ENCODE assay signal across 15 cellular contexts in the genomic region with DNA sequence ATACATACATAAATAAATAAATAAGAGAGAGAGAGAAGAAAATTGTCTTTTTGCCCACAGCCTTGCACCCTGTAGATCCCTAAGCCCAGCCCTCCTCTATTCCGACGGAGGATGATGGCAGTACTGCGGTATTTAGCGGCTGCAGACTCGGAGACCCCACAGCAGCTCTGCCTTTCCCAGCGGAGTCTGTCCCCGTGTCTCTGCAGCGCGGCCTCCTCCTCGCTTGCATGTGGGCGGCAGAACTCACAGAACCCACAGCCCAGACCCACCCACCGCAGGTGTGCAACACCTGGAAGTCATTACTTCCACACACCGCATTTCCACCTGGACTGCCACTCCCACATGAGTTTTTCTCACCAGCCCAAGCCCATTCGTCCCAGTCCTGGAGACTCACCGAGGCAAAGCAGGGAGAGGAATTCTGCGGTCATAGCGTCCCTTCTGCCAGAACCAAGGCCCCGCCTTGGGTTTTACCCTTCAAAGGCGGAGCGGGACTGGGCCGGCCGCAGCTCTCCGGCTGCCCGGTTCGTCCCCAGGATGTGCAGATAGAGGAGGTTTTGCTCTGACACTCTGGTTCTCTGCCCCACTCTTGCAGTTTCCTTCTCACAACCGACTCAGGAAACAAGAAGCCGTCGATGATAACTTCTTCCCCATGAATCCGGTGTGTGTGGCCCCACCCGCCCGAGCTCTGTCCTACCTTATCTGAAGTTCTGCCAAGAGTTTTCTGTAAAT. TPM values are rescaled to one million over a fixed set of nuclear protein-coding genes. Genes with fewer than 3 reads are reported as not detected.
DNase-seq lines count a peak whose midpoint lies in the region; ATAC-seq and TF ChIP-seq lines count a peak whose summit lies in the region.
"Had no signal": no experiment of that assay in that cellular context is flagged by ENCODE, and none has a peak within 500 bp of the region (broad histone marks: within the 10 kb centered on the region; RNA-seq: fewer than 3 reads in every experiment).

A gene with protein sequence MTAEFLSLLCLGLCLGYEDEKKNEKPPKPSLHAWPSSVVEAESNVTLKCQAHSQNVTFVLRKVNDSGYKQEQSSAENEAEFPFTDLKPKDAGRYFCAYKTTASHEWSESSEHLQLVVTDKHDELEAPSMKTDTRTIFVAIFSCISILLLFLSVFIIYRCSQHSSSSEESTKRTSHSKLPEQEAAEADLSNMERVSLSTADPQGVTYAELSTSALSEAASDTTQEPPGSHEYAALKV (minus strand): TSS at position 548 of the 729 bp plus-strand sequence. CDS start 120 bp downstream, at position 428.

- no peak for TF ChIP-seq CTCF in CD14-positive monocyte (IDR thresholded peaks at IDR 0.05)
- TF ChIP-seq CTCF in WTC11 (IDR thresholded peaks at IDR 0.05), result no peak
- no peak for TF ChIP-seq CTCF in neutrophil (IDR thresholded peaks at IDR 0.05)
- TF ChIP-seq CTCF in chondrocyte (IDR thresholded peaks at IDR 0.05), result no peak

- intact Hi-C loops in CD14-positive monocyte (cut with micrococcal nuclease), result no loop called here

- POLR2A ChIA-PET in WTC11 (lab: Charles Lee), result no interaction called here

- H3K36me3 Mint-ChIP-seq in CD14-positive monocyte, result peaks cover 3 to 29% of the 10 kb centered on the region in 2 donors
- H3K36me3 Mint-ChIP-seq in WTC11, result no peaks in the 10 kb centered on the region
- H3K36me3 Mint-ChIP-seq in chondrocyte (ENCODE audit: low read depth), result no peaks in the 10 kb centered on the region

- H3K27ac ChIP-seq in neutrophil, result peak within 1 kb of the TSS; percentile 92
- H3K27ac ChIP-seq: BLaER1 had no signal

- peak within 1 kb of the TSS; percentile 68 to 93 (median 88) for H3K27ac Mint-ChIP-seq in CD14-positive monocyte
- H3K27ac Mint-ChIP-seq in WTC11, result no peak within 1 kb of the TSS
- no peak within 1 kb of the TSS for H3K27ac Mint-ChIP-seq in chondrocyte (ENCODE audit: unreplicated experiment)

- H3K4me1 Mint-ChIP-seq in CD14-positive monocyte (peaks cover 37% of the 10 kb centered on the region), WTC11 (peaks cover 3% of the 10 kb centered on the region; the same call in 1 of the 2 replicates), chondrocyte (ENCODE audit: low read depth) (no peaks in the 10 kb centered on the region)

- no peaks in the 10 kb centered on the region for H3K27me3 ChIP-seq in neutrophil
- H3K27me3 ChIP-seq: BLaER1 had no signal

- H3K9me3 Mint-ChIP-seq in CD14-positive monocyte (peaks cover 2 to 11% (median 6%) of the 10 kb centered on the region in 7 donors), WTC11 (no peaks in the 10 kb centered on the region; the same call in 1 of the 2 replicates), chondrocyte (ENCODE audit: low read depth) (peaks cover 3% of the 10 kb centered on the region)

- peaks cover under 1% of the 10 kb centered on the region for H3K36me3 ChIP-seq in neutrophil
- H3K36me3 ChIP-seq: BLaER1, HAP-1 had no signal

- peaks cover 44 to 47% of the 10 kb centered on the region in 2 experiments for H3K4me1 ChIP-seq in neutrophil (ENCODE audit: control insufficient read depth in 1 of 2, insufficient read depth in 1 of 2, low read depth in 1 of 2, low read length in 1 of 2)
- H3K4me1 ChIP-seq: BLaER1, HAP-1 had no signal

- no peaks in the 10 kb centered on the region for H3K9me3 ChIP-seq in neutrophil
- H3K9me3 ChIP-seq: BLaER1, HAP-1 had no signal

- H3K4me3 Mint-ChIP-seq in CD14-positive monocyte (peak within 1 kb of the TSS; percentile 75 to 92), WTC11 (no peak within 1 kb of the TSS), chondrocyte (ENCODE audit: unreplicated experiment) (no peak within 1 kb of the TSS)

- H3K4me3 ChIP-seq in neutrophil (ENCODE audit: low read depth in 1 of 2, low read length in 1 of 2), result peak within 1 kb of the TSS; percentile 56 to 69
- H3K4me3 ChIP-seq: BLaER1, HAP-1 had no signal

- CTCF ChIA-PET in WTC11 (lab: Charles Lee), result interaction anchor here (1.0 to 2.0 kb wide), 5 partner anchors 32 to 254 kb away, joined by 3 to 6 read pairs (median 5); no protein-coding TSS in a partner anchor

- ATAC-seq in WTC11 (peak; percentile 30; the same call in 1 of the 2 replicates), HG03342 (IDR thresholded peaks at IDR 0.05; ENCODE audit: unreplicated experiment) (no peak)
- ATAC-seq: PC-3 had no signal

- H3K27me3 Mint-ChIP-seq in CD14-positive monocyte (ENCODE audit: low read depth in 3 of 3), result peaks cover 0 to 3% (median 2%) of the 10 kb centered on the region in 3 donors
- H3K27me3 Mint-ChIP-seq in WTC11 (ENCODE audit: low read depth), result no peaks in the 10 kb centered on the region; the same call in 1 of the 2 replicates
- H3K27me3 Mint-ChIP-seq in chondrocyte (ENCODE audit: low read depth), result no peaks in the 10 kb centered on the region

- DNase-seq in CD14-positive monocyte (ENCODE audit: low spot score) (no peak), Kasumi-1 (lab: John Stamatoyannopoulos, UW) (peak; percentile 75 to 77), WTC11 (ENCODE audit: low spot score) (no peak), chondrocyte (ENCODE audit: low spot score) (no peak)
- DNase-seq in activated CD8-positive, alpha-beta memory T cell treated with anti-CD3 and anti-CD28 coated beads, Interleukin-2, amount 50 U/mL, for 4 hours, result no peak
- DNase-seq: DMS 273 treated with DMSO at 0.1 percent for 48 hours, NCI-H1436, NCI-H2029 treated with DMSO at 0.1 percent for 48 hours, NCI-H510A, NCI-H774, PC-3 had no signal

TF ChIP-seq in WTC11, 78 proteins besides CTCF, POLR2A, EP300 and RAD21:
- TF ChIP-seq, protein P1, sequence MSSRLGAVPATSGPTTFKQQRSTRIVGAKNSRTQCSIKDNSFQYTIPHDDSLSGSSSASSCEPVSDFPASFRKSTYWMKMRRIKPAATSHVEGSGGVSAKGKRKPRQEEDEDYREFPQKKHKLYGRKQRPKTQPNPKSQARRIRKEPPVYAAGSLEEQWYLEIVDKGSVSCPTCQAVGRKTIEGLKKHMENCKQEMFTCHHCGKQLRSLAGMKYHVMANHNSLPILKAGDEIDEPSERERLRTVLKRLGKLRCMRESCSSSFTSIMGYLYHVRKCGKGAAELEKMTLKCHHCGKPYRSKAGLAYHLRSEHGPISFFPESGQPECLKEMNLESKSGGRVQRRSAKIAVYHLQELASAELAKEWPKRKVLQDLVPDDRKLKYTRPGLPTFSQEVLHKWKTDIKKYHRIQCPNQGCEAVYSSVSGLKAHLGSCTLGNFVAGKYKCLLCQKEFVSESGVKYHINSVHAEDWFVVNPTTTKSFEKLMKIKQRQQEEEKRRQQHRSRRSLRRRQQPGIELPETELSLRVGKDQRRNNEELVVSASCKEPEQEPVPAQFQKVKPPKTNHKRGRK (CRISPR knock-in tag; IDR thresholded peaks at IDR 0.05; ENCODE audit: borderline replicate concordance), result no peak
- TF ChIP-seq, protein P2, sequence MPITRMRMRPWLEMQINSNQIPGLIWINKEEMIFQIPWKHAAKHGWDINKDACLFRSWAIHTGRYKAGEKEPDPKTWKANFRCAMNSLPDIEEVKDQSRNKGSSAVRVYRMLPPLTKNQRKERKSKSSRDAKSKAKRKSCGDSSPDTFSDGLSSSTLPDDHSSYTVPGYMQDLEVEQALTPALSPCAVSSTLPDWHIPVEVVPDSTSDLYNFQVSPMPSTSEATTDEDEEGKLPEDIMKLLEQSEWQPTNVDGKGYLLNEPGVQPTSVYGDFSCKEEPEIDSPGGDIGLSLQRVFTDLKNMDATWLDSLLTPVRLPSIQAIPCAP (CRISPR knock-in tag; IDR thresholded peaks at IDR 0.05), result no peak

RNA-seq across cellular contexts. Expression of the gene that starts here (rescaled TPM):
- polyA plus RNA-seq in CD14-positive monocyte, result 100 to 1,000 TPM in 1 of 2 donors, 1 to 10 TPM in 1; 3.7 to 137 TPM
- total RNA-seq in WTC11 (2021) (not detected in 3 replicates), chondrocyte (not detected in 3 replicates)
- total RNA-seq: PC-3 had no signal

Comparison
In these comparisons a context has a peak if more than half of its experiments do, and no peak if none do; other contexts are left out.
1. Peak in ATAC-seq in WTC11; RNA of the gene not detected or under 1 TPM.
2. DNase-seq: peak in Kasumi-1 (2 of 2); none in CD14-positive monocyte (single experiment), WTC11 (single experiment), chondrocyte (single experiment) and activated CD8-positive, alpha-beta memory T cell treated with anti-CD3 and anti-CD28 coated beads, Interleukin-2, amount 50 U/mL, for 4 hours (single experiment).
3. H3K27ac Mint-ChIP-seq: peak in CD14-positive monocyte (7 of 7); none in WTC11 (single experiment) and chondrocyte (single experiment).
4. H3K4me3 Mint-ChIP-seq: peak in CD14-positive monocyte (2 of 2); none in WTC11 (single experiment) and chondrocyte (single experiment).